In genomic region chr3:22952860-22953259, GRCh38 we compare ENCODE assay signal across 22 cellular contexts.
"Had no signal": no experiment of that assay in that cellular context is flagged by ENCODE, and none has a peak within 500 bp of the region (broad histone marks: within the 10 kb centered on the region; RNA-seq: fewer than 3 reads in every experiment).

No MANE protein-coding gene starts in this region.

- H3K4me3 ChIP-seq: MG63, SJSA1, SK-N-MC had no signal

- ATAC-seq: HepG2, Panc1, PC-3 had no signal

- H3K9me3 ChIP-seq: MG63, SJSA1 had no signal

- DNase-seq: IMR-90, Karpas-422, KG1, MG63, NCI-H1092, NCI-H1105 treated with DMSO at 0.1 percent for 48 hours, NCI-H1417 treated with DMSO at 0.1 percent for 48 hours, NCI-H1694 treated with DMSO at 0.1 percent for 48 hours, NCI-H1930, NCI-H2081, NCI-H2107, NCI-H2227 treated with DMSO at 0.1 percent for 48 hours, NCI-H524, NCI-H526 treated with DMSO at 0.1 percent for 48 hours, NCI-H748 treated with DMSO at 0.1 percent for 48 hours, PC-3, SIG-M5 had no signal

- H3K27me3 ChIP-seq: MG63, SJSA1 had no signal

- H3K36me3 ChIP-seq: MG63, SJSA1 had no signal

- H3K27ac ChIP-seq: RWPE1, SJSA1, SK-N-MC had no signal
